ENCODE assay signal across 8 cellular contexts in genomic region chr11:798093-798713, GRCh38. TPM values are rescaled to one million over a fixed set of nuclear protein-coding genes. Genes with fewer than 3 reads are reported as not detected.
DNase-seq lines count a peak whose midpoint lies in the region; ATAC-seq and TF ChIP-seq lines count a peak whose summit lies in the region.

Gene SLC25A22 (minus strand): TSS chr11:798281. CDS start chr11:795006, 3,275 bp downstream.

- peak within 1 kb of the TSS; percentile 40 for H3K27ac ChIP-seq in SJSA1
- peak within 1 kb of the TSS; percentile 69 to 79 for H3K27ac ChIP-seq in thoracic aorta

- DNase-seq in Daoy (ENCODE audit: low read depth): peak; percentile 90
- DNase-seq in KG1 (lab: John Stamatoyannopoulos, UW): peak; percentile 73
- DNase-seq in SJSA1 (ENCODE audit: low read depth in 1 of 2, low spot score in 2 of 2): peak in 1 of 2 experiments; percentile 58
- peak; percentile 87 for DNase-seq in activated naive CD4-positive, alpha-beta T cell treated with Interleukin-2 at 50 U/mL for 16 hours
- DNase-seq in germinal center (ENCODE audit: low spot score): peak; percentile 93
- DNase-seq in nucleus accumbens (lab: John Stamatoyannopoulos, UW): peak in 44 of 56 donors; percentile 29 to 86 (median 71)
- DNase-seq in thoracic aorta (ENCODE audit: low spot score): no peak

- TF ChIP-seq CTCF in thoracic aorta (IDR thresholded peaks at IDR 0.05): peak; percentile 82

- peak within 1 kb of the TSS; percentile 57 for H3K4me3 ChIP-seq in SJSA1
- peak within 1 kb of the TSS; percentile 86 for H3K4me3 ChIP-seq in thoracic aorta

- H3K36me3 ChIP-seq in SJSA1: no peaks in the 10 kb centered on the region
- H3K36me3 ChIP-seq in thoracic aorta: peaks cover 18% of the 10 kb centered on the region

- peaks cover 27% of the 10 kb centered on the region for H3K4me1 ChIP-seq in SJSA1 (replicated peaks)
- H3K4me1 ChIP-seq in thoracic aorta (ENCODE audit: control insufficient read depth in 1 of 2, low read depth in 2 of 2): peaks cover 10 to 34% of the 10 kb centered on the region in 2 donors

- ATAC-seq in GM21619 (IDR thresholded peaks at IDR 0.05; ENCODE audit: unreplicated experiment) (peak; percentile 46), thoracic aorta (ENCODE audit: insufficient number of reproducible peaks, low FRiP score, low read depth) (peak; percentile 52)

- H3K27me3 ChIP-seq in SJSA1 (replicated peaks) (no peaks in the 10 kb centered on the region), thoracic aorta (replicated peaks; ENCODE audit: insufficient read depth) (no peaks in the 10 kb centered on the region)

- H3K9me3 ChIP-seq in SJSA1 (replicated peaks) (no peaks in the 10 kb centered on the region), thoracic aorta (no peaks in the 10 kb centered on the region)

RNA-seq across cellular contexts. Expression of gene SLC25A22, which starts in this region (rescaled TPM):
- 11.8 and 14.1 TPM in 2 replicates for total RNA-seq in Daoy (2014; rRNA removed; shearing (Covaris generic))
- total RNA-seq in SJSA1 (2014; rRNA removed; shearing (Covaris generic)): 5.1 and 11.1 TPM in 2 replicates
- total RNA-seq in thoracic aorta: 10 to 100 TPM; 10.7 to 16.9 TPM
